ENCODE assay signal across 1 cellular context in the genomic region with DNA sequence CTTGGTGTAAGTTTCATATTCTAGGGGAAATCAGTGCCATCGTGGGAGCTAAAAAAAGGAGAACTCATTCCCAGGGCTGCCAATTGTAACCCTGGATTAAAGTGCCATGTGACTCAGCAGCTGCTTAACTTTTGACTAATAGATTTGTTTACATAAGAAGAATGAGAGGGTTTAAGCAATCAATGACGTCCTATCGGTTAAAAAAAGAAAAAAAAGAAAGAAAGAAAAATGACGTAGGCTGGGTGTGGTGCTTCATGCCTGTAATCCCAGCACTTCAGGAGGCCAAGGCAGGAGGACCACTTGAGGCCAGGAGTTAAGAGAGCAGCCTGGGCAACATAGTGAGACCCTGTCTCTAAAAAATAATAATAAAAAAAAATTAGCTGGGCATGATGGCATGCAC.
TF ChIP-seq lines count a peak whose summit lies in the region.

No MANE protein-coding gene starts in this region.

TF ChIP-seq in HepG2, 621 proteins besides CTCF, POLR2A, EP300 and RAD21 (continued from another document):
- no peak for TF ChIP-seq ZBED4 (CRISPR knock-in tag; IDR thresholded peaks at IDR 0.05; ENCODE audit: borderline replicate concordance)
- no peak for TF ChIP-seq ZBTB42 (CRISPR knock-in tag; IDR thresholded peaks at IDR 0.05)
- TF ChIP-seq ZNF574 (CRISPR knock-in tag; IDR thresholded peaks at IDR 0.05) = no peak
- no peak for TF ChIP-seq ZNF337 (CRISPR knock-in tag; IDR thresholded peaks at IDR 0.05; ENCODE audit: borderline replicate concordance, low read depth)
- TF ChIP-seq PPARG (CRISPR knock-in tag; conservative IDR thresholded peaks at IDR 0.05) = no peak
- TF ChIP-seq ZNF180 (CRISPR knock-in tag; IDR thresholded peaks at IDR 0.05; ENCODE audit: borderline replicate concordance, low read depth) = no peak
- TF ChIP-seq, protein P1, sequence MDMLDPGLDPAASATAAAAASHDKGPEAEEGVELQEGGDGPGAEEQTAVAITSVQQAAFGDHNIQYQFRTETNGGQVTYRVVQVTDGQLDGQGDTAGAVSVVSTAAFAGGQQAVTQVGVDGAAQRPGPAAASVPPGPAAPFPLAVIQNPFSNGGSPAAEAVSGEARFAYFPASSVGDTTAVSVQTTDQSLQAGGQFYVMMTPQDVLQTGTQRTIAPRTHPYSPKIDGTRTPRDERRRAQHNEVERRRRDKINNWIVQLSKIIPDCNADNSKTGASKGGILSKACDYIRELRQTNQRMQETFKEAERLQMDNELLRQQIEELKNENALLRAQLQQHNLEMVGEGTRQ (IDR thresholded peaks at IDR 0.05; ENCODE audit: low read depth, low read length) = peak; percentile 45
- TF ChIP-seq, protein P1 (CRISPR knock-in tag; IDR thresholded peaks at IDR 0.05; ENCODE audit: borderline replicate concordance) = peak; percentile 65; the same call in 1 of the 2 replicates
- TF ChIP-seq ZBTB43 (CRISPR knock-in tag; conservative IDR thresholded peaks at IDR 0.05) = no peak
- no peak for TF ChIP-seq MAFG (CRISPR knock-in tag; IDR thresholded peaks at IDR 0.05)
- TF ChIP-seq SNRNP70 (IDR thresholded peaks at IDR 0.05; ENCODE audit: low read depth, low read length) = no peak
- TF ChIP-seq ZNF121 (CRISPR knock-in tag; IDR thresholded peaks at IDR 0.05) = peak; percentile 93
- no peak for TF ChIP-seq NFKB2 (CRISPR knock-in tag; IDR thresholded peaks at IDR 0.05; ENCODE audit: borderline replicate concordance)
- TF ChIP-seq FOXA3 (CRISPR knock-in tag; IDR thresholded peaks at IDR 0.05) = peak; percentile 49
- peak; percentile 50 for TF ChIP-seq SAP130 (CRISPR knock-in tag; IDR thresholded peaks at IDR 0.05; ENCODE audit: low read depth)
- TF ChIP-seq POLR2AphosphoS5 (IDR thresholded peaks at IDR 0.05; ENCODE audit: low read depth, low read length) = no peak
- TF ChIP-seq, protein P2, sequence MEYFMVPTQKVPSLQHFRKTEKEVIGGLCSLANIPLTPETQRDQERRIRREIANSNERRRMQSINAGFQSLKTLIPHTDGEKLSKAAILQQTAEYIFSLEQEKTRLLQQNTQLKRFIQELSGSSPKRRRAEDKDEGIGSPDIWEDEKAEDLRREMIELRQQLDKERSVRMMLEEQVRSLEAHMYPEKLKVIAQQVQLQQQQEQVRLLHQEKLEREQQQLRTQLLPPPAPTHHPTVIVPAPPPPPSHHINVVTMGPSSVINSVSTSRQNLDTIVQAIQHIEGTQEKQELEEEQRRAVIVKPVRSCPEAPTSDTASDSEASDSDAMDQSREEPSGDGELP (IDR thresholded peaks at IDR 0.05; ENCODE audit: borderline replicate concordance, low read depth) = 0 out of 2 replicates have a peak, but pooled peaks have one; percentile 65
- TF ChIP-seq ZNF850 (CRISPR knock-in tag; conservative IDR thresholded peaks at IDR 0.05) = no peak
TF ChIP-seq in HepG2: peak in this region for 31.
